1 cellular context compared by ENCODE assay signal in genomic region chr2:235773188-235773928, GRCh38.
TF ChIP-seq lines count a peak whose summit lies in the region.

No MANE protein-coding gene starts in this region.

TF ChIP-seq in H1, 55 proteins besides CTCF, POLR2A, EP300 and RAD21 (continued from another document):
- TF ChIP-seq CHD7 (IDR thresholded peaks at IDR 0.05; ENCODE audit: insufficient replicate concordance, low read length) (no peak), RFX5 (IDR thresholded peaks at IDR 0.05; ENCODE audit: borderline replicate concordance, low read depth, low read length) (no peak), FOSL1 (IDR thresholded peaks at IDR 0.05; ENCODE audit: insufficient read depth, low read depth, low read length) (no peak), EZH2 (IDR thresholded peaks at IDR 0.05; ENCODE audit: low read depth, low read length, severe bottlenecking) (no peak), HDAC2 (IDR thresholded peaks at IDR 0.05; ENCODE audit: borderline replicate concordance in 1 of 2, low read depth in 2 of 2, low read length in 2 of 2) (no peak), JUND (IDR thresholded peaks at IDR 0.05; ENCODE audit: low read length) (no peak), ATF3 (IDR thresholded peaks at IDR 0.05; ENCODE audit: insufficient read depth, low read depth, low read length) (no peak)
